In genomic region chr16:48161906-48162305, GRCh38 we compare ENCODE assay signal across 40 cellular contexts. TPM values are rescaled to one million over a fixed set of nuclear protein-coding genes. Genes with fewer than 3 reads are reported as not detected.
"Had no signal": no experiment of that assay in that cellular context is flagged by ENCODE, and none has a peak within 500 bp of the region (broad histone marks: within the 10 kb centered on the region; RNA-seq: fewer than 3 reads in every experiment).

No MANE protein-coding gene starts in this region.

- DNase-seq: activated B cell treated with CpG ODN at 0.5 μM for 24 hours; activated CD4-positive, alpha-beta memory T cell treated with anti-CD3 and anti-CD28 coated beads for 36 hours; activated CD4-positive, alpha-beta T cell treated with anti-CD3 and anti-CD28 coated beads for 4 hours; activated CD4-positive, alpha-beta T cell treated with anti-CD3 and anti-CD28 coated beads, Interleukin-2, amount 50 U/mL, for 1 hour; activated CD4-positive, CD25-positive, alpha-beta regulatory T cell treated with anti-CD3 and anti-CD28 coated beads, Interleukin-2, amount 50 U/mL, for 72 hours; activated effector memory CD4-positive, alpha-beta T cell treated with anti-CD3 and anti-CD28 coated beads, Interleukin-2, amount 50 U/mL, for 16 hours; activated naive CD4-positive, alpha-beta T cell; activated T-cell treated with anti-CD3 and anti-CD28 coated beads, Interleukin-2, amount 50 U/mL, for 1 hour; activated T-cell treated with anti-CD3 and anti-CD28 coated beads, Interleukin-2, amount 50 U/mL, for 72 hours; adrenal gland; body of pancreas; NCI-H1048; NCI-H1105 treated with DMSO at 0.1 percent for 48 hours; NCI-H1436; NCI-H1694 treated with DMSO at 0.1 percent for 48 hours; NCI-H2029; NCI-H2107; NCI-H345; NCI-H510A; NCI-H526; NCI-H748 treated with DMSO at 0.1 percent for 48 hours; NK-92 treated with Interleukin-12 subunit alpha and Interleukin-12 subunit beta, amount 100 ng/mL, for 24 hours; PC-3; SIG-M5; SW 1271; T-helper 1 cell; T-helper 2 cell; T-helper 9 cell had no signal

- H3K36me3 ChIP-seq: adrenal gland, breast epithelium had no signal

- H3K27me3 ChIP-seq: adrenal gland, body of pancreas, breast epithelium had no signal

- H3K27ac Mint-ChIP-seq: activated B cell treated with CpG ODN at 0.5 μM for 24 hours; activated CD4-positive, alpha-beta memory T cell treated with anti-CD3 and anti-CD28 coated beads for 36 hours; activated naive CD4-positive, alpha-beta T cell treated with anti-CD3 and anti-CD28 coated beads, Interleukin-2, amount 50 U/mL, for 72 hours; activated T-cell treated with anti-CD3 and anti-CD28 coated beads, Interleukin-2, amount 50 U/mL, for 72 hours; activated T-helper 17 cell treated with anti-CD3 and anti-CD28 coated beads, Interleukin-2, amount 50 U/mL, for 72 hours had no signal

- H3K9me3 ChIP-seq: adrenal gland, body of pancreas, breast epithelium had no signal

- H3K27ac ChIP-seq: adrenal gland, body of pancreas, breast epithelium, KMS-11, RWPE1, VCaP had no signal

- H3K4me2 ChIP-seq: KMS-11 had no signal

- H3K9me3 Mint-ChIP-seq: activated B cell treated with CpG ODN at 0.5 μM for 24 hours; activated CD4-positive, alpha-beta memory T cell treated with anti-CD3 and anti-CD28 coated beads for 36 hours; activated naive CD4-positive, alpha-beta T cell treated with anti-CD3 and anti-CD28 coated beads, Interleukin-2, amount 50 U/mL, for 72 hours; activated T-cell treated with anti-CD3 and anti-CD28 coated beads, Interleukin-2, amount 50 U/mL, for 72 hours; activated T-helper 17 cell treated with anti-CD3 and anti-CD28 coated beads, Interleukin-2, amount 50 U/mL, for 72 hours had no signal

- H3K4me3 Mint-ChIP-seq: activated B cell treated with CpG ODN at 0.5 μM for 24 hours; activated CD4-positive, alpha-beta memory T cell treated with anti-CD3 and anti-CD28 coated beads for 36 hours; activated T-cell treated with anti-CD3 and anti-CD28 coated beads, Interleukin-2, amount 50 U/mL, for 72 hours; activated T-helper 17 cell treated with anti-CD3 and anti-CD28 coated beads, Interleukin-2, amount 50 U/mL, for 72 hours had no signal

- H3K4me3 ChIP-seq: adrenal gland, body of pancreas, breast epithelium had no signal

- H3K36me3 Mint-ChIP-seq: activated CD4-positive, alpha-beta memory T cell treated with anti-CD3 and anti-CD28 coated beads for 36 hours; activated naive CD4-positive, alpha-beta T cell treated with anti-CD3 and anti-CD28 coated beads, Interleukin-2, amount 50 U/mL, for 72 hours had no signal

- H3K4me1 ChIP-seq: adrenal gland, breast epithelium had no signal

- H3K9ac ChIP-seq: KMS-11 had no signal

- ATAC-seq: activated naive CD4-positive, alpha-beta T cell treated with anti-CD3 and anti-CD28 coated beads, Interleukin-2, amount 50 U/mL, for 72 hours; activated T-cell treated with anti-CD3 and anti-CD28 coated beads, Interleukin-2, amount 50 U/mL, for 72 hours; activated T-helper 17 cell treated with anti-CD3 and anti-CD28 coated beads, Interleukin-2, amount 50 U/mL, for 72 hours; body of pancreas; PC-3; Right ventricle myocardium inferior; SK-N-SH treated with all-trans-retinoic acid at 6 μM for 48 hours had no signal

RNA-seq across cellular contexts. Expression of gene ABCC12, which starts 6.1 kb away (rescaled TPM):
- total RNA-seq: activated B cell treated with CpG ODN at 0.5 μM for 24 hours; activated CD4-positive, alpha-beta memory T cell treated with anti-CD3 and anti-CD28 coated beads for 36 hours; activated naive CD4-positive, alpha-beta T cell treated with anti-CD3 and anti-CD28 coated beads, Interleukin-2, amount 50 U/mL, for 72 hours; activated T-cell treated with anti-CD3 and anti-CD28 coated beads, Interleukin-2, amount 50 U/mL, for 72 hours; activated T-helper 17 cell treated with anti-CD3 and anti-CD28 coated beads, Interleukin-2, amount 50 U/mL, for 72 hours; adrenal gland; astrocyte; body of pancreas; cardiac septum; MCF 10A; PC-3; SK-MEL-5 had no signal
- polyA plus RNA-seq: adrenal gland had no signal
